Comparison of ENCODE assay signal across 18 cellular contexts in genomic region chr22:47194476-47195155, GRCh38.
"Had no signal": no experiment of that assay in that cellular context is flagged by ENCODE, and none has a peak within 500 bp of the region (broad histone marks: within the 10 kb centered on the region; RNA-seq: fewer than 3 reads in every experiment).

No MANE protein-coding gene starts in this region.

- H3K9me3 ChIP-seq: prostate gland, SJSA1, tibial artery, vagina had no signal

- FAIRE-seq: frontal cortex, islet of Langerhans had no signal

- ATAC-seq: activated CD4-positive, CD25-positive, alpha-beta regulatory T cell treated with anti-CD3 and anti-CD28 coated beads, Interleukin-2, amount 50 U/mL, for 24 hours; activated T-cell treated with anti-CD3 and anti-CD28 coated beads, Interleukin-2, amount 50 U/mL, for 72 hours; effector memory CD8-positive, alpha-beta T cell; naive thymus-derived CD8-positive, alpha-beta T cell; sciatic nerve; stimulated activated effector memory CD8-positive, alpha-beta T cell treated with anti-CD3 and anti-CD28 coated beads, Interleukin-12 subunit alpha, Interleukin-12 subunit beta, amount 100 ng/mL, for 72 hours had no signal

- H3K27me3 ChIP-seq: SJSA1, vagina had no signal

- H3K36me3 ChIP-seq: prostate gland, SJSA1, tibial artery, vagina had no signal

- H3K4me1 ChIP-seq: prostate gland, SJSA1, tibial artery, vagina had no signal

- H3K4me3 ChIP-seq: prostate gland, SJSA1, tibial artery, vagina had no signal

- H3K27ac ChIP-seq: epithelial cell of prostate, prostate gland, SJSA1, tibial artery, vagina had no signal

- DNase-seq: activated CD4-positive, alpha-beta T cell treated with anti-CD3 and anti-CD28 coated beads, Interleukin-2, amount 50 U/mL, for 4 hours; activated naive CD8-positive, alpha-beta T cell treated with anti-CD3 and anti-CD28 coated beads for 36 hours; activated T-cell treated with anti-CD3 and anti-CD28 coated beads, Interleukin-2, amount 50 U/mL, for 72 hours; effector memory CD8-positive, alpha-beta T cell; nucleus accumbens; stimulated activated CD4-positive, alpha-beta T cell treated with anti-CD3 and anti-CD28 coated beads, Interleukin-1b, Interleukin-23, amount 100 ng/mL, for 48 hours; T-helper 9 cell had no signal
